ENCODE assay signal across 8 cellular contexts in the genomic region with DNA sequence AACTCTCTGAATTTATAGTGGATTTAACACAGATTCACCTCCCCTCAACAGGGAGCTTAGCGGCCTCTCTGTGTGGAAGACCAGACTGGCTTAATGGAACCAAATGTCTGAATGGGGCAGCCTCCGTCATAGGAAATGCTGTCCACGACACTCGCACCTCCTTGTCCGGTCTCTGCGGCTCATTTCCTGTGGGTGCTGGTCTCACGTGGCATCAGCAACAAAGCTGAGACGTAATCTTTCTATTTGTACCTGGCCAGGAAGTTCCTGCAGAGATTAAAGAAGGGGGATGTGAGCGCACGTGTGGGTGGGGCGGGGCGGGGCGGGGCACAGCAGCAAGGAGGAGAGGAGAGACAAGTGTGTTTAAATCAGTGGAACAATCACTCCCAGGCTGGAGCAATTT.
DNase-seq lines count a peak whose midpoint lies in the region; ATAC-seq and TF ChIP-seq lines count a peak whose summit lies in the region.

No MANE protein-coding gene starts in this region.

- no peaks in the 10 kb centered on the region for H3K36me3 Mint-ChIP-seq in progenitor cell of endocrine pancreas (ENCODE audit: insufficient read depth)

- peaks cover 21% of the 10 kb centered on the region for H3K4me1 Mint-ChIP-seq in progenitor cell of endocrine pancreas (ENCODE audit: low read depth)

- H3K9me3 Mint-ChIP-seq in progenitor cell of endocrine pancreas (ENCODE audit: low read depth), result no peaks in the 10 kb centered on the region

- H3K4me3 Mint-ChIP-seq in progenitor cell of endocrine pancreas (ENCODE audit: low read depth), result peak overlapping the region; percentile 63

- H3K27me3 Mint-ChIP-seq in progenitor cell of endocrine pancreas, result peaks cover 10% of the 10 kb centered on the region

- DNase-seq in NCI-H2029 (lab: John Stamatoyannopoulos, UW) (peak; percentile 56), NCI-H2029 treated with DMSO at 0.1 percent for 48 hours (lab: John Stamatoyannopoulos, UW) (no peak), NCI-H146 (lab: John Stamatoyannopoulos, UW) (peak; percentile 77), cerebellar cortex (ENCODE audit: low spot score) (peak; percentile 10), progenitor cell of endocrine pancreas (ENCODE audit: low spot score, unreplicated experiment) (no peak), medulla oblongata (ENCODE audit: extremely low spot score) (no peak)
- no peak for DNase-seq in stimulated activated CD4-positive, alpha-beta T cell treated with anti-CD3 and anti-CD28 coated beads, Interleukin-4, amount 100 ng/mL, for 24 hours

- ATAC-seq in HG03139 (IDR thresholded peaks at IDR 0.05; ENCODE audit: unreplicated experiment), result no peak

- TF ChIP-seq CTCF in progenitor cell of endocrine pancreas (IDR thresholded peaks at IDR 0.05; ENCODE audit: unreplicated experiment), result no peak

- H3K27ac Mint-ChIP-seq in progenitor cell of endocrine pancreas, result no peak overlapping the region

Comparison
In these comparisons a context has a peak if more than half of its experiments do, and no peak if none do; other contexts are left out.
1. DNase-seq: peak in NCI-H2029 (single experiment), NCI-H146 (single experiment) and cerebellar cortex (single experiment); none in NCI-H2029 treated with DMSO at 0.1 percent for 48 hours (single experiment), progenitor cell of endocrine pancreas (single experiment), stimulated activated CD4-positive, alpha-beta T cell treated with anti-CD3 and anti-CD28 coated beads, Interleukin-4, amount 100 ng/mL, for 24 hours (single experiment) and medulla oblongata (single experiment).